Comparison of ENCODE assay signal across 8 cellular contexts in the genomic region with DNA sequence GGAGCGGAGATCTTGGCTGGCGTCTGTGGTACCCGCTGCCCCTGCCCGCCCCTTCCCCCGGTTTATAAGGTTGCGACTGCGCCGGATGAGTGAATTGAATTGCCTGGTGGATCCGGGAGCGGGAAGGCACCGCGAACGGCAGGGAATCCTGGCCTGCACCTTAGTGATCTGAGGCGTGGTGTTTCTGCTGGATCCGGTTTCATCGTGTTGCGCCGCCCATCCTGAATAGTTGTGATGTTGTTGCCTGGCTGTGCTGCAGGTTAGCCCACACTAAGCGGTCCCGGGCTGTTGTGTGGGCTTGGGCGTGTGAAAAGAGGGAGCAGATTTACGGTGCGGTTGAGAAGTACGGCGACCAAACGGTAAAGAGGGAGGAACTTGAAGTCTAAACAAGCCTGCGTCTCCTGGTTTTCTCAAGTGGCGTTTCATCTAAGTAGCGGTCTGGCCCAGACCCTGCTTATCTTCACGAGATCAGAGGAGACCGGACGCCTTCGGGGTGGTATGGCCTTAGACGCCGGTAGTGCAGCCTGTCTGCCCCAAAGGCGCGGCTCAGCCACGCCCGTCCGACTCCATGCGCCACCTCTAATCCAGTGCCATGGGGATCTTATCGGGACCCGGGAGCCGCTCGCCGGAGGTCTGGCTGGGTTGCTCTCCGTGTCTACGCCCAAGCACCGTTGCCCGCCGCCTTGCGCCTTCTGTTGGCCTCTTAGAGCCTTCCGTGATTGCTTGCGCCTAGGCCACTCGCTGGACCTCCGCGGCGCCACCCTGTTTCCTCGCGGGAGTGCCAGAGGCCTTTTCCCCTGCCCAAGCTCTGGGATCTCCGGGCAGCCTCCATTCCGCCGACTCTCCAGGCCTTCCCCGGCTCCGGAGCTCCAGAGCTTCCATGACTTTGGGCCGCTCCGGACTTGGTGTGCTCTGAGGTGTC.
DNase-seq lines count a peak whose midpoint lies in the region; ATAC-seq and TF ChIP-seq lines count a peak whose summit lies in the region.

No MANE protein-coding gene starts in this region.

- ATAC-seq in SK-N-SH treated with all-trans-retinoic acid at 6 μM for 48 hours (peak; percentile 87), HG03457 (IDR thresholded peaks at IDR 0.05; ENCODE audit: unreplicated experiment) (no peak)

- DNase-seq in GF-D8 (lab: John Stamatoyannopoulos, UW) (peak; percentile 35), MG63 (peak; percentile 86), dorsolateral prefrontal cortex (peak in 2 of 10 donors; percentile 43 to 51), lung microvascular endothelial cell (ENCODE audit: low read depth in 2 of 2) (peak; percentile 19 to 46), thyroid gland (peak; percentile 54 to 59), activated gamma-delta T cell (lab: John Stamatoyannopoulos, UW) (no peak)

- H3K27ac ChIP-seq in dorsolateral prefrontal cortex (peak overlapping the region in 2 of 59 donors; percentile 18 to 55), thyroid gland (no peak overlapping the region)

- 3 to 11% methylated on average over 35 to 38 of the region's 67 CpGs for WGBS in thyroid gland, 2 donors

- intact Hi-C loops in dorsolateral prefrontal cortex (cut with DNase I) = no loop called here
- intact Hi-C loops in thyroid gland (cut with DNase I) = no loop called here

- TF ChIP-seq POLR2A in thyroid gland (IDR thresholded peaks at IDR 0.05) = no peak

- no peaks in the 10 kb centered on the region for H3K27me3 ChIP-seq in MG63
- H3K27me3 ChIP-seq in dorsolateral prefrontal cortex = peaks cover 0 to 63% (median 51%) of the 10 kb centered on the region in 45 donors
- peaks cover 16% of the 10 kb centered on the region for H3K27me3 ChIP-seq in thyroid gland

- H3K9me3 ChIP-seq in MG63 (no peaks in the 10 kb centered on the region), thyroid gland (no peaks in the 10 kb centered on the region)

- H3K4me3 ChIP-seq in MG63 (peak overlapping the region; percentile 65), dorsolateral prefrontal cortex (peak overlapping the region; percentile 18 to 74 (median 52)), thyroid gland (replicated peaks in 1 of 3) (peak overlapping the region in 2 of 3 donors; percentile 28 to 30)

- H3K36me3 ChIP-seq in MG63 = peaks cover 7% of the 10 kb centered on the region
- no peaks in the 10 kb centered on the region for H3K36me3 ChIP-seq in thyroid gland

- no peak for TF ChIP-seq CTCF in dorsolateral prefrontal cortex (IDR thresholded peaks at IDR 0.05 in 54 of 56, conservative IDR thresholded peaks at IDR 0.05 in 2 of 56; ENCODE audit: low read depth in 1 of 56, partially characterized antibody in 56 of 56)
- TF ChIP-seq CTCF in thyroid gland (IDR thresholded peaks at IDR 0.05) = no peak

- H3K4me1 ChIP-seq in thyroid gland = peaks cover 12 to 14% of the 10 kb centered on the region in 2 donors

TF ChIP-seq in SK-N-SH treated with all-trans-retinoic acid at 6 μM for 48 hours, 23 proteins besides CTCF, POLR2A, EP300 and RAD21:
- TF ChIP-seq OSR1 (CRISPR knock-in tag; IDR thresholded peaks at IDR 0.05) (peak; percentile 21; the same call in 1 of the 2 replicates), SNAI2 (CRISPR knock-in tag; IDR thresholded peaks at IDR 0.05) (no peak), TOX (CRISPR knock-in tag; IDR thresholded peaks at IDR 0.05; ENCODE audit: borderline replicate concordance) (no peak), CREB5 (CRISPR knock-in tag; IDR thresholded peaks at IDR 0.05; ENCODE audit: low read depth) (no peak)
TF ChIP-seq in SK-N-SH treated with all-trans-retinoic acid at 6 μM for 48 hours: peak in this region for 1.
